ENCODE assay signal across 19 cellular contexts in the genomic region with DNA sequence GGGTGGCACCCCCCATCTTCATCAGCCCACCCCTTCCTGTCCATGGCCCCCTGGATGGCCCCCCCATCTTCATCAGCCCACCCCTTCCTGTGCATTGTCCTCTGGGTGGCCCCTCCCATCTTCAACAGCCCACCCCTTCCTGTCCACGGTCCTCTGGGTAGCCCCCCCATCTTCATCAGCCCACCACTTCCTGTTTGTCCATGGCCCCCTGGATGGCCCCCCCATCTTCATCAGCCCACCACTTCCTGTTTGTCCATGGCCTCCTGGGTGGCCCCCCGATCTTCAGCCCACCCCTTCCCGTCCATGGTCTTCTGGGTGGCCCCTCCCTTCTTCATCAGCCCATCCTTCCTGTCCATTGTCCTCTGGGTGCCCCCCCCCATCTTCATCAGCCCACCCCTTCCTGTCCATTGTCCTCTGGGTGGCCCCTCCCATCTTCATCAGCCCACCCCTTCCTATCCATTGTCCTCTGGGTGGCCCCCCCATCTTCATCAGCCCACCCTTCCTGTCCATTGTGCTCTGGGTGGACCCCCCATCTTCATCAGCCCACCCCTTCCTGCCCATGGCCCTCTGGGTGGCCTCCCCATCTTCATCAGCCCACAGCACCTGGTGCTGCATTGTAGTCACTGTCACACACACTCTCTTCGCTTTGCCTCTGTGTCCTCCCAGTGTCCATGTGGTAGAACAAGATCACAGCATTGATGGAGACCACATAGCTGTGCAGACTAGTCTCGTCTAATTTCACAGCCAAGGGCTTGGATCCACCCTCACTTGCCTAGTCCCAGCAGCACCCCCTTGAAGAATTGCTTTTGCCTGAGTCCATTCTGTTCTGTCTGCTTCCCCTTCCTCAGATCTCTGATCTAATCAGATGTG.
A peak's percentile ranks its signal among the peaks of the same experiment; 100 is the strongest.
DNase-seq lines count a peak whose midpoint lies in the region; ATAC-seq and TF ChIP-seq lines count a peak whose summit lies in the region.
"Had no signal": no experiment of that assay in that cellular context is flagged by ENCODE, and none has a peak within 500 bp of the region (broad histone marks: within the 10 kb centered on the region; RNA-seq: fewer than 3 reads in every experiment).

No MANE protein-coding gene starts in this region.

- no peak overlapping the region for H3K4me3 Mint-ChIP-seq in CD4-positive, CD25-positive, alpha-beta regulatory T cell
- no peak overlapping the region for H3K4me3 Mint-ChIP-seq in GM23338
- no peak overlapping the region for H3K4me3 Mint-ChIP-seq in activated CD8-positive, alpha-beta T cell treated with anti-CD3 and anti-CD28 coated beads for 36 hours
- H3K4me3 Mint-ChIP-seq in chondrocyte (ENCODE audit: unreplicated experiment) = no peak overlapping the region
- H3K4me3 Mint-ChIP-seq: HFFc6 had no signal

- no peaks in the 10 kb centered on the region for H3F3A ChIP-seq in GM23338 (replicated peaks; ENCODE audit: low read depth)

- no peaks in the 10 kb centered on the region for H3K9me3 ChIP-seq in A673 (ENCODE audit: low read depth, low read length, poor library complexity, severe bottlenecking)
- no peaks in the 10 kb centered on the region for H3K9me3 ChIP-seq in CD4-positive, CD25-positive, alpha-beta regulatory T cell (ENCODE audit: control insufficient read depth in 2 of 2, low read length in 2 of 2)
- H3K9me3 ChIP-seq: SJCRH30 had no signal

- H3K79me2 ChIP-seq in GM23338 (replicated peaks; ENCODE audit: insufficient read depth) = no peaks in the 10 kb centered on the region

- BruUV-seq in A673 (replicated peaks; lab: Mats Ljungman, UMichigan) = no TSS peak

- H3K4me1 ChIP-seq in A673 (ENCODE audit: insufficient read depth, low read length, poor library complexity, severe bottlenecking) (peaks cover 52% of the 10 kb centered on the region), GM23338 (ENCODE audit: insufficient read depth) (no peaks in the 10 kb centered on the region)
- H3K4me1 ChIP-seq in CD4-positive, CD25-positive, alpha-beta regulatory T cell (ENCODE audit: control insufficient read depth, insufficient read depth, low read length, poor library complexity, severe bottlenecking) = peaks cover 7% of the 10 kb centered on the region
- H3K4me1 ChIP-seq: SJCRH30 had no signal

- no peak overlapping the region for H2AFZ ChIP-seq in GM23338

- H4K20me1 ChIP-seq in GM23338 (replicated peaks; ENCODE audit: insufficient read depth) = no peaks in the 10 kb centered on the region; the same call in 1 of the 2 replicates

- H3K27ac Mint-ChIP-seq in CD4-positive, CD25-positive, alpha-beta regulatory T cell = no peak overlapping the region
- no peak overlapping the region for H3K27ac Mint-ChIP-seq in GM23338
- H3K27ac Mint-ChIP-seq in activated CD8-positive, alpha-beta T cell treated with anti-CD3 and anti-CD28 coated beads for 36 hours = no peak overlapping the region
- no peak overlapping the region for H3K27ac Mint-ChIP-seq in chondrocyte (ENCODE audit: unreplicated experiment)
- H3K27ac Mint-ChIP-seq: HFFc6 had no signal

- no peaks in the 10 kb centered on the region for H3K9me3 Mint-ChIP-seq in CD4-positive, CD25-positive, alpha-beta regulatory T cell
- H3K9me3 Mint-ChIP-seq in GM23338 = no peaks in the 10 kb centered on the region
- no peaks in the 10 kb centered on the region for H3K9me3 Mint-ChIP-seq in activated CD8-positive, alpha-beta T cell treated with anti-CD3 and anti-CD28 coated beads for 36 hours
- H3K9me3 Mint-ChIP-seq in chondrocyte (ENCODE audit: low read depth) = no peaks in the 10 kb centered on the region
- H3K9me3 Mint-ChIP-seq: HFFc6 had no signal

- H3K36me3 ChIP-seq in A673 (ENCODE audit: insufficient read depth, low read length, poor library complexity, severe bottlenecking) = no peaks in the 10 kb centered on the region
- H3K36me3 ChIP-seq in CD4-positive, CD25-positive, alpha-beta regulatory T cell (ENCODE audit: control insufficient read depth, insufficient read depth, low read length) = no peaks in the 10 kb centered on the region
- H3K36me3 ChIP-seq in GM23338 (ENCODE audit: insufficient read depth) = no peaks in the 10 kb centered on the region
- H3K36me3 ChIP-seq: SJCRH30 had no signal

- H3K36me3 Mint-ChIP-seq in CD4-positive, CD25-positive, alpha-beta regulatory T cell = no peaks in the 10 kb centered on the region
- H3K36me3 Mint-ChIP-seq in GM23338 (ENCODE audit: low read depth) (no peaks in the 10 kb centered on the region), chondrocyte (ENCODE audit: low read depth) (no peaks in the 10 kb centered on the region)
- no peaks in the 10 kb centered on the region for H3K36me3 Mint-ChIP-seq in activated CD8-positive, alpha-beta T cell treated with anti-CD3 and anti-CD28 coated beads for 36 hours (ENCODE audit: low read depth)

- intact Hi-C loops in A673 (cut with micrococcal nuclease; ENCODE audit: unreplicated experiment) = loop anchor here (10.0 kb wide), 1 partner anchor 95 kb away; a partner anchor contains a TSS
- intact Hi-C loops in activated CD8-positive, alpha-beta T cell treated with anti-CD3 and anti-CD28 coated beads for 36 hours (cut with micrococcal nuclease) = no loop called here

- peaks cover 0 to 23% (median 4%) of the 10 kb centered on the region in 4 donors for H3K4me1 Mint-ChIP-seq in CD4-positive, CD25-positive, alpha-beta regulatory T cell
- H3K4me1 Mint-ChIP-seq in GM23338 (no peaks in the 10 kb centered on the region), chondrocyte (ENCODE audit: low read depth) (peaks cover 4% of the 10 kb centered on the region)
- H3K4me1 Mint-ChIP-seq in activated CD8-positive, alpha-beta T cell treated with anti-CD3 and anti-CD28 coated beads for 36 hours (ENCODE audit: low read depth) = peaks cover 15% of the 10 kb centered on the region

- POLR2A ChIA-PET in A673 (lab: Charles Lee; ENCODE audit: low non-redundant PET) = interaction anchor here (0.5 kb wide), 1 partner anchor 55 kb away, joined by 4 read pairs; no protein-coding TSS in a partner anchor
- POLR2A ChIA-PET in activated CD8-positive, alpha-beta T cell treated with anti-CD3 and anti-CD28 coated beads for 36 hours (lab: Charles Lee) = interaction anchor here (0.6 to 1.4 kb wide), 2 partner anchors 8 to 9 kb away, joined by 3 to 5 read pairs; no protein-coding TSS in a partner anchor

- H3K27me3 ChIP-seq in A673 (replicated peaks; ENCODE audit: insufficient read depth, low read depth, low read length, poor library complexity) (no peaks in the 10 kb centered on the region), GM23338 (ENCODE audit: insufficient read depth) (no peaks in the 10 kb centered on the region)
- no peaks in the 10 kb centered on the region for H3K27me3 ChIP-seq in CD4-positive, CD25-positive, alpha-beta regulatory T cell (ENCODE audit: control insufficient read depth, insufficient read depth, low read length)
- H3K27me3 ChIP-seq: SJCRH30 had no signal

- H3K9me2 ChIP-seq in GM23338 (ENCODE audit: insufficient read depth) = no peaks in the 10 kb centered on the region

- peak; percentile 60 to 64 for ATAC-seq in CD4-positive, CD25-positive, alpha-beta regulatory T cell (ENCODE audit: low read depth in 2 of 2)
- ATAC-seq in GM23338 = no peak
- ATAC-seq in activated CD8-positive, alpha-beta T cell treated with anti-CD3 and anti-CD28 coated beads for 36 hours = peak; percentile 71
- ATAC-seq in GM18517 (IDR thresholded peaks at IDR 0.05; ENCODE audit: unreplicated experiment) = no peak
- no peak for ATAC-seq in GM21423 (IDR thresholded peaks at IDR 0.05; ENCODE audit: unreplicated experiment)
- ATAC-seq: Panc1 had no signal

- TF ChIP-seq CTCF in A673 (conservative IDR thresholded peaks at IDR 0.05; ENCODE audit: low read depth, low read length) = no peak
- no peak for TF ChIP-seq CTCF in GM23338 (conservative IDR thresholded peaks at IDR 0.05; ENCODE audit: low read depth in 2 of 2)
- TF ChIP-seq CTCF in activated CD8-positive, alpha-beta T cell treated with anti-CD3 and anti-CD28 coated beads for 36 hours (IDR thresholded peaks at IDR 0.05) = no peak
- no peak for TF ChIP-seq CTCF in chondrocyte (IDR thresholded peaks at IDR 0.05)

- CTCF ChIA-PET in A673 (lab: Charles Lee) = interaction anchor here (0.7 kb wide), 1 partner anchor 858 kb away, joined by 3 read pairs; no protein-coding TSS in a partner anchor
- CTCF ChIA-PET in activated CD8-positive, alpha-beta T cell treated with anti-CD3 and anti-CD28 coated beads for 36 hours (lab: Charles Lee) = no interaction called here

- no peak overlapping the region for H3K4me3 ChIP-seq in A673 (ENCODE audit: low read depth, low read length, poor library complexity, severe bottlenecking)
- H3K4me3 ChIP-seq in CD4-positive, CD25-positive, alpha-beta regulatory T cell (ENCODE audit: low read depth, low read length) = no peak overlapping the region
- H3K4me3 ChIP-seq in GM23338 = no peak overlapping the region
- H3K4me3 ChIP-seq: SJCRH30 had no signal

- H3K27ac ChIP-seq in A673 (ENCODE audit: low read depth, low read length, poor library complexity, severe bottlenecking) = peak overlapping the region; percentile 89
- H3K27ac ChIP-seq in CD4-positive, CD25-positive, alpha-beta regulatory T cell (ENCODE audit: insufficient read depth, low read length, poor library complexity, severe bottlenecking) = peak overlapping the region; percentile 30
- 0 out of 2 replicates have a peak overlapping the region, but pooled peaks have one; percentile 39 for H3K27ac ChIP-seq in GM23338 (ENCODE audit: low read depth)
- H3K27ac ChIP-seq: C4-2B, SJCRH30 had no signal

- no peak overlapping the region for H3K4me2 ChIP-seq in GM23338

- DNase-seq in A673 (ENCODE audit: low spot score) (peak; percentile 76), GM23338 (ENCODE audit: low spot score) (no peak), chondrocyte (ENCODE audit: low spot score) (no peak), midbrain (lab: John Stamatoyannopoulos, UW) (no peak)
- peak in 2 of 3 donors; percentile 7 to 15 for DNase-seq in CD4-positive, CD25-positive, alpha-beta regulatory T cell
- DNase-seq in activated CD8-positive, alpha-beta T cell treated with anti-CD3 and anti-CD28 coated beads for 36 hours = peak; percentile 63
- DNase-seq: EL, HFFc6, Kasumi-1, MM.1S, NCI-H1105, NCI-H2081, NCI-H2171 treated with DMSO at 0.1 percent for 48 hours, NCI-H446, SJCRH30 had no signal

- H3K27me3 Mint-ChIP-seq in CD4-positive, CD25-positive, alpha-beta regulatory T cell = no peaks in the 10 kb centered on the region
- H3K27me3 Mint-ChIP-seq in GM23338 (ENCODE audit: insufficient read depth, low read depth, poor library complexity) (no peaks in the 10 kb centered on the region), chondrocyte (ENCODE audit: low read depth) (no peaks in the 10 kb centered on the region)
- no peaks in the 10 kb centered on the region for H3K27me3 Mint-ChIP-seq in activated CD8-positive, alpha-beta T cell treated with anti-CD3 and anti-CD28 coated beads for 36 hours

TF ChIP-seq in GM23338, 12 proteins besides CTCF, POLR2A, EP300 and RAD21 (continues in another document):
- no peak for TF ChIP-seq POLR2AphosphoS5 (IDR thresholded peaks at IDR 0.05; ENCODE audit: low read depth)

Comparison
In these comparisons a context has a peak if more than half of its experiments do, and no peak if none do; other contexts are left out.
1. DNase-seq: peak in A673 (single experiment), CD4-positive, CD25-positive, alpha-beta regulatory T cell (2 of 3) and activated CD8-positive, alpha-beta T cell treated with anti-CD3 and anti-CD28 coated beads for 36 hours (single experiment); none in GM23338 (single experiment), chondrocyte (single experiment) and midbrain (single experiment).
2. H3K27ac ChIP-seq: peak in every context shown above with its lines; median percentile 89 in A673; 39 in GM23338; 30 in CD4-positive, CD25-positive, alpha-beta regulatory T cell.
3. ATAC-seq: peak in CD4-positive, CD25-positive, alpha-beta regulatory T cell (2 of 2) and activated CD8-positive, alpha-beta T cell treated with anti-CD3 and anti-CD28 coated beads for 36 hours (single experiment); none in GM23338 (single experiment), GM18517 (single experiment) and GM21423 (single experiment).